12 cellular contexts compared by ENCODE assay signal in the genomic region with DNA sequence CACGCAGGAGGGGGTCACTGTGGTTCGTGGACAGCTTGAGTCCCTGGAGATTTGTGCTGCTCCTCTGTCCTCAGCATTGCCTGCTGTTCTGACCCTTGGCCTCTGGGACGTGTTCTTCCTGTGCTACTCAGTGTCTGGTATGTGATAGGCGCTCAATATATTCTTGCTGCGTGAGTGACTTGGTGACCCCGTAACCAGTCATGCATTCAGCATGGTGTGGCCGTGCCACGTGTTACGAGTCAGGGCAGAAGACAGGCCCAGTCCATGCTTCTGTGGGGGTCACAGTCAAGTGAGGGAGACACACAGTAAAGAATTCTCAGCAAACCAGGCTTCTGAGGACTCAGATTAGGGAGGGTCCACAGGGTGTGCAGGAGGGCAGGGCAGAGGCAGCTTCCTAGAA. TPM values are rescaled to one million over a fixed set of nuclear protein-coding genes. Genes with fewer than 3 reads are reported as not detected.
DNase-seq lines count a peak whose midpoint lies in the region; ATAC-seq and TF ChIP-seq lines count a peak whose summit lies in the region.
"Had no signal": no experiment of that assay in that cellular context is flagged by ENCODE, and none has a peak within 500 bp of the region (broad histone marks: within the 10 kb centered on the region; RNA-seq: fewer than 3 reads in every experiment).

No MANE protein-coding gene starts in this region.

- peak overlapping the region; percentile 0; the same call in 1 of the 2 replicates for H2BK120ac ChIP-seq in IMR-90 (ENCODE audit: low read depth, low read length)

- H3K9me1 ChIP-seq in IMR-90 (ENCODE audit: insufficient read depth, low read length), result peaks cover 59% of the 10 kb centered on the region

- dilution Hi-C loops in IMR-90 (cut with HindIII; ENCODE audit: low sequenced_read_pairs, unreplicated experiment), result no loop called here

- no peak for TF ChIP-seq POLR2A in IMR-90 (IDR thresholded peaks at IDR 0.05; ENCODE audit: low read depth, low read length)

- intact Hi-C loops in IMR-90 (cut with micrococcal nuclease), result no loop called here

- TF ChIP-seq RAD21 in IMR-90 (IDR thresholded peaks at IDR 0.05; ENCODE audit: low read length), result no peak

- H3K23ac ChIP-seq in IMR-90 (ENCODE audit: low read depth, low read length), result 0 out of 2 replicates have a peak overlapping the region, but pooled peaks have one; percentile 45

- H3K56ac ChIP-seq in IMR-90 (ENCODE audit: extremely low read depth, insufficient read depth, low read length), result no peak overlapping the region

- no TSS peak for BruUV-seq in IMR-90 (replicated peaks; lab: Mats Ljungman, UMichigan)

- 56% methylated on average over 4 of the region's 9 CpGs; no CpG with 5 or more reads in 1 of the 2 experiments for WGBS in IMR-90 (ENCODE audit: extremely low coverage in 2 of 2, insufficient read length in 1 of 2), 2 experiments

- no peaks in the 10 kb centered on the region for H3K9me3 Mint-ChIP-seq in stimulated activated naive CD8-positive, alpha-beta T cell treated with anti-CD3 and anti-CD28 coated beads, Interleukin-15, amount 100 ng/mL, for 72 hours

- H3K4me1 ChIP-seq in IMR-90 (ENCODE audit: control insufficient read depth, insufficient read depth, low read length) (peaks cover 39% of the 10 kb centered on the region), endocrine pancreas (ENCODE audit: control insufficient read depth, insufficient read depth, low read length) (peaks cover 11% of the 10 kb centered on the region)

- no peak for ATAC-seq in IMR-90 (ENCODE audit: low read depth)
- no peak for ATAC-seq in stimulated activated naive CD8-positive, alpha-beta T cell treated with anti-CD3 and anti-CD28 coated beads, Interleukin-15, amount 100 ng/mL, for 72 hours

- POLR2A ChIA-PET in IMR-90 (lab: Charles Lee; ENCODE audit: unreplicated experiment), result no interaction called here

- peak overlapping the region; percentile 37 for H2BK5ac ChIP-seq in IMR-90 (ENCODE audit: low read depth, low read length, poor library complexity, severe bottlenecking)

- H3K27ac ChIP-seq in IMR-90 (ENCODE audit: insufficient read depth, low read length), result peak overlapping the region; percentile 20

- no peak overlapping the region for H2AFZ ChIP-seq in IMR-90 (replicated peaks; ENCODE audit: low read length, poor library complexity)

- H4K5ac ChIP-seq in IMR-90 (ENCODE audit: low read depth, low read length), result no peak overlapping the region

- CTCF ChIA-PET in IMR-90 (lab: Yijun Ruan, JAX), result no interaction called here

- H3K27me3 Mint-ChIP-seq in stimulated activated naive CD8-positive, alpha-beta T cell treated with anti-CD3 and anti-CD28 coated beads, Interleukin-15, amount 100 ng/mL, for 72 hours, result no peaks in the 10 kb centered on the region

- H3K9ac ChIP-seq in IMR-90 (ENCODE audit: low read depth, low read length) (no peak overlapping the region), endocrine pancreas (ENCODE audit: control insufficient read depth, insufficient read depth, low read length) (peak overlapping the region; percentile 54)

- H4K8ac ChIP-seq in IMR-90 (ENCODE audit: low read depth in 2 of 2, low read length in 2 of 2), result peak overlapping the region in 1 of 2 experiments; percentile 50; a peak in 2 of 4 replicates

- DNase-seq in IMR-90, result peak; percentile 69
- DNase-seq in renal cortical epithelial cell (ENCODE audit: low read depth), result peak; percentile 62
- no peak for DNase-seq in KBM-7
- no peak for DNase-seq in DMS79 treated with DMSO at 0.1 percent for 48 hours (lab: John Stamatoyannopoulos, UW)
- no peak for DNase-seq in stimulated activated naive CD8-positive, alpha-beta T cell treated with anti-CD3 and anti-CD28 coated beads, Interleukin-15, amount 100 ng/mL, for 72 hours
- DNase-seq: activated CD4-positive, alpha-beta T cell treated with anti-CD3 and anti-CD28 coated beads for 4 hours; COR-L47; NCI-H2227 treated with DMSO at 0.1 percent for 48 hours had no signal

- TF ChIP-seq CTCF in IMR-90 (conservative IDR thresholded peaks at IDR 0.05; ENCODE audit: low read depth, low read length), result no peak

- peak overlapping the region; percentile 60 for H3K14ac ChIP-seq in IMR-90 (replicated peaks; ENCODE audit: low read depth, low read length)

- H4K20me1 ChIP-seq in IMR-90 (ENCODE audit: insufficient read depth, low read length), result peaks cover 95% of the 10 kb centered on the region

- H3K9me3 ChIP-seq in IMR-90 (ENCODE audit: control insufficient read depth, insufficient read depth, low read length), result no peaks in the 10 kb centered on the region
- no peaks in the 10 kb centered on the region for H3K9me3 ChIP-seq in endocrine pancreas (ENCODE audit: control insufficient read depth, low read length)

- 0 out of 2 replicates have a peak overlapping the region, but pooled peaks have one; percentile 7 for H3K18ac ChIP-seq in IMR-90 (ENCODE audit: low read depth, low read length)

- H2BK20ac ChIP-seq in IMR-90 (ENCODE audit: low read depth, low read length), result no peak overlapping the region

- H3K4me3 ChIP-seq in IMR-90 (ENCODE audit: insufficient read depth, low read depth, low read length), result no peak overlapping the region
- no peak overlapping the region for H3K4me3 ChIP-seq in endocrine pancreas (ENCODE audit: control insufficient read depth, insufficient read depth, low read length)
- H3K4me3 ChIP-seq: lung, smooth muscle cell had no signal

- peak overlapping the region; percentile 22; the same call in 1 of the 3 replicates for H2BK15ac ChIP-seq in IMR-90 (ENCODE audit: low read depth, low read length)

- H3K4me1 Mint-ChIP-seq in stimulated activated naive CD8-positive, alpha-beta T cell treated with anti-CD3 and anti-CD28 coated beads, Interleukin-15, amount 100 ng/mL, for 72 hours, result peaks cover 96% of the 10 kb centered on the region

- peak overlapping the region in 1 of 2 donors; percentile 28 for H3K27ac Mint-ChIP-seq in stimulated activated naive CD8-positive, alpha-beta T cell treated with anti-CD3 and anti-CD28 coated beads, Interleukin-15, amount 100 ng/mL, for 72 hours

- peaks cover 31 to 97% of the 10 kb centered on the region in 2 experiments for H3K79me1 ChIP-seq in IMR-90 (ENCODE audit: low read depth in 1 of 2, low read length in 2 of 2)

- H2AK9ac ChIP-seq in IMR-90 (replicated peaks; ENCODE audit: low read depth, low read length, poor library complexity), result peak overlapping the region; percentile 85

- peak overlapping the region; percentile 66 for H3K4ac ChIP-seq in IMR-90 (ENCODE audit: low read depth, low read length)

- H3K36me3 ChIP-seq in IMR-90 (ENCODE audit: control insufficient read depth, insufficient read depth, low read length) (0 out of 2 replicates have a peak, but pooled peaks cover 1% of the 10 kb centered on the region), endocrine pancreas (ENCODE audit: control insufficient read depth, insufficient read depth, low read length) (no peaks in the 10 kb centered on the region)

- in situ Hi-C loops in IMR-90 (cut with MboI; ENCODE audit: low sequenced_read_pairs) (no loop called here), KBM-7 (cut with MboI; ENCODE audit: low pct_unique_long_range_greater_than_20kb, low sequenced_read_pairs) (no loop called here)

- H3K27me3 ChIP-seq in IMR-90 (ENCODE audit: control insufficient read depth, insufficient read depth, low read length) (no peaks in the 10 kb centered on the region), endocrine pancreas (ENCODE audit: control insufficient read depth, insufficient read depth, low read length) (no peaks in the 10 kb centered on the region)

- no peak overlapping the region for H3K4me3 Mint-ChIP-seq in stimulated activated naive CD8-positive, alpha-beta T cell treated with anti-CD3 and anti-CD28 coated beads, Interleukin-15, amount 100 ng/mL, for 72 hours

- 0 out of 2 replicates have a peak overlapping the region, but pooled peaks have one; percentile 14 for H3K4me2 ChIP-seq in IMR-90 (ENCODE audit: low read depth, low read length)
- H3K4me2 ChIP-seq: smooth muscle cell had no signal

- H4K91ac ChIP-seq in IMR-90 (ENCODE audit: insufficient read depth, low read depth, low read length), result peak overlapping the region; percentile 76

- peak overlapping the region; percentile 91 for H2AK5ac ChIP-seq in IMR-90 (ENCODE audit: low read depth, low read length)

TF ChIP-seq in IMR-90, 13 proteins besides CTCF, POLR2A, EP300 and RAD21:
- TF ChIP-seq, protein P1, sequence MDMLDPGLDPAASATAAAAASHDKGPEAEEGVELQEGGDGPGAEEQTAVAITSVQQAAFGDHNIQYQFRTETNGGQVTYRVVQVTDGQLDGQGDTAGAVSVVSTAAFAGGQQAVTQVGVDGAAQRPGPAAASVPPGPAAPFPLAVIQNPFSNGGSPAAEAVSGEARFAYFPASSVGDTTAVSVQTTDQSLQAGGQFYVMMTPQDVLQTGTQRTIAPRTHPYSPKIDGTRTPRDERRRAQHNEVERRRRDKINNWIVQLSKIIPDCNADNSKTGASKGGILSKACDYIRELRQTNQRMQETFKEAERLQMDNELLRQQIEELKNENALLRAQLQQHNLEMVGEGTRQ (IDR thresholded peaks at IDR 0.05; ENCODE audit: low read depth, low read length), result peak; percentile 34; the same call in 1 of the 2 replicates
- peak; percentile 88 for TF ChIP-seq MXI1 (IDR thresholded peaks at IDR 0.05; ENCODE audit: borderline replicate concordance, low read depth, low read length)
- TF ChIP-seq BHLHE40 (IDR thresholded peaks at IDR 0.05; ENCODE audit: low read depth, low read length), result 0 out of 2 replicates have a peak, but pooled peaks have one; percentile 29
- TF ChIP-seq FOS (IDR thresholded peaks at IDR 0.05; ENCODE audit: low read depth, low read length), result no peak

RNA-seq across cellular contexts. Expression of a gene that starts 7.8 kb away (rescaled TPM):
- total RNA-seq in IMR-90 (2012; rRNA removed) (13.1 and 13.9 TPM in 2 replicates), renal cortical epithelial cell (35.6 and 37.1 TPM in 2 replicates)
- 18.5 and 20.8 TPM in 2 replicates for polyA plus RNA-seq in IMR-90 (2012; rRNA removed)
- 14.0 and 22.6 TPM in 2 replicates for polyA plus RNA-seq in IMR-90 (2012; cell fraction: cytosol; rRNA removed)
- 41.6 and 72.5 TPM in 2 replicates for polyA plus RNA-seq in IMR-90 (2012; cell fraction: nucleus; rRNA removed; ENCODE audit: low replicate concordance)

RNA-seq across cellular contexts. Expression of a gene that starts 21.7 kb away (rescaled TPM):
- total RNA-seq in IMR-90 (2012; rRNA removed), result 19.7 and 27.2 TPM in 2 replicates
- polyA plus RNA-seq in IMR-90 (2012; rRNA removed), result 52.8 and 53.0 TPM in 2 replicates
- polyA plus RNA-seq in IMR-90 (2012; cell fraction: cytosol; rRNA removed), result 56.1 and 64.0 TPM in 2 replicates
- polyA plus RNA-seq in IMR-90 (2012; cell fraction: nucleus; rRNA removed; ENCODE audit: low replicate concordance), result 18.8 and 44.2 TPM in 2 replicates
- 21.5 and 51.4 TPM in 2 replicates for total RNA-seq in renal cortical epithelial cell

RNA-seq across cellular contexts. Expression of a gene that starts 24.5 kb away (rescaled TPM):
- total RNA-seq in IMR-90 (2012; rRNA removed) (not detected in 2 replicates), renal cortical epithelial cell (0.65 TPM in 1 of 2 replicates, not detected in the other)
- polyA plus RNA-seq in IMR-90 (2012; rRNA removed), result 0.10 and 0.11 TPM in 2 replicates
- 0.11 and 0.25 TPM in 2 replicates for polyA plus RNA-seq in IMR-90 (2012; cell fraction: cytosol; rRNA removed)
- 0.58 and 1.5 TPM in 2 replicates for polyA plus RNA-seq in IMR-90 (2012; cell fraction: nucleus; rRNA removed; ENCODE audit: low replicate concordance)
- total RNA-seq: LHCN-M2 had no signal

RNA-seq across cellular contexts. Expression of a gene that starts 60.0 kb away (rescaled TPM):
- total RNA-seq in IMR-90 (2012; rRNA removed), result under 0.01 TPM in 2 replicates
- polyA plus RNA-seq in IMR-90 (2012; rRNA removed), result 0.09 and 0.14 TPM in 2 replicates
- 0.06 and 0.14 TPM in 2 replicates for polyA plus RNA-seq in IMR-90 (2012; cell fraction: cytosol; rRNA removed)
- 0.15 and 0.71 TPM in 2 replicates for polyA plus RNA-seq in IMR-90 (2012; cell fraction: nucleus; rRNA removed; ENCODE audit: low replicate concordance)
- total RNA-seq in renal cortical epithelial cell, result 0.10 TPM in 1 of 2 replicates, not detected in the other

Comparison
In these comparisons a context has a peak if more than half of its experiments do, and no peak if none do; other contexts are left out.
1. DNase-seq: peak in IMR-90 (single experiment) and renal cortical epithelial cell (single experiment); none in KBM-7 (single experiment), DMS79 treated with DMSO at 0.1 percent for 48 hours (single experiment) and stimulated activated naive CD8-positive, alpha-beta T cell treated with anti-CD3 and anti-CD28 coated beads, Interleukin-15, amount 100 ng/mL, for 72 hours (0 of 2).